12 cellular contexts compared by ENCODE assay signal in genomic region chr17:82952019-82952418, GRCh38.
"Had no signal": no experiment of that assay in that cellular context is flagged by ENCODE, and none has a peak within 500 bp of the region (broad histone marks: within the 10 kb centered on the region; RNA-seq: fewer than 3 reads in every experiment).

No MANE protein-coding gene starts in this region.

- ATAC-seq: activated T-cell treated with anti-CD3 and anti-CD28 coated beads, Interleukin-2, amount 50 U/mL, for 4 hours; stimulated activated naive B cell treated with anti-CD40 and anti-IgM and Interleukin-4, amounts not matched to agents 10 μg/mL and 1 μg/mL and 100 μg/mL, for 72 hours had no signal

- H3K27me3 ChIP-seq: cardiac muscle cell, colonic mucosa had no signal

- H3K9me3 ChIP-seq: colonic mucosa had no signal

- H3K4me3 ChIP-seq: cardiac muscle cell, colonic mucosa, smooth muscle cell had no signal

- H3K27ac Mint-ChIP-seq: nephron; stimulated activated naive B cell treated with anti-CD40 and anti-IgM and Interleukin-4, amounts not matched to agents 10 μg/mL and 1 μg/mL and 100 μg/mL, for 72 hours; T-helper 2 cell treated with Interferon-gamma antibody and Interleukin-4, amounts not matched to agents 5 μg/mL and 100 μg/mL, for 36 hours had no signal

- H3K4me1 Mint-ChIP-seq: nephron had no signal

- H3K36me3 ChIP-seq: cardiac muscle cell, colonic mucosa had no signal

- H3K27ac ChIP-seq: cardiac muscle cell, colonic mucosa had no signal

- H3K27me3 Mint-ChIP-seq: stimulated activated naive B cell treated with anti-CD40 and anti-IgM and Interleukin-4, amounts not matched to agents 10 μg/mL and 1 μg/mL and 100 μg/mL, for 72 hours had no signal

- H3K4me3 Mint-ChIP-seq: activated T-cell treated with anti-CD3 and anti-CD28 coated beads, Interleukin-2, amount 50 U/mL, for 4 hours; nephron; stimulated activated naive B cell treated with anti-CD40 and anti-IgM and Interleukin-4, amounts not matched to agents 10 μg/mL and 1 μg/mL and 100 μg/mL, for 72 hours; T-helper 2 cell treated with Interferon-gamma antibody and Interleukin-4, amounts not matched to agents 5 μg/mL and 100 μg/mL, for 36 hours had no signal

- DNase-seq: activated CD4-positive, alpha-beta T cell treated with anti-CD3 and anti-CD28 coated beads, Interleukin-2, amount 50 U/mL, for 4 hours; activated CD4-positive, CD25-positive, alpha-beta regulatory T cell treated with anti-CD3 and anti-CD28 coated beads, Interleukin-2, amount 50 U/mL, for 72 hours; activated T-cell treated with anti-CD3 and anti-CD28 coated beads, Interleukin-2, amount 50 U/mL, for 4 hours; colonic mucosa; effector CD8-positive, alpha-beta T cell; hippocampal formation; kidney glomerular epithelial cell; stimulated activated naive B cell treated with anti-CD40 and anti-IgM and Interleukin-4, amounts not matched to agents 10 μg/mL and 1 μg/mL and 100 μg/mL, for 72 hours had no signal

- H3K4me1 ChIP-seq: colonic mucosa had no signal
